In genomic region chr2:121038831-121039230, GRCh38 we compare ENCODE assay signal across 9 cellular contexts.
DNase-seq lines count a peak whose midpoint lies in the region; ATAC-seq, FAIRE-seq and TF ChIP-seq lines count a peak whose summit lies in the region.
"Had no signal": no experiment of that assay in that cellular context is flagged by ENCODE, and none has a peak within 500 bp of the region (broad histone marks: within the 10 kb centered on the region; RNA-seq: fewer than 3 reads in every experiment).

No MANE protein-coding gene starts in this region.

- TF ChIP-seq EP300 in tibial nerve (IDR thresholded peaks at IDR 0.05), result no peak

- WGBS in pancreas, 2 donors, result 13 to 18% methylated on average over 6 of the region's 6 CpGs
- WGBS in tibial nerve, 2 donors, result 56 to 68% methylated on average over 6 of the region's 6 CpGs

- H3K4me3 ChIP-seq in H7 (ENCODE audit: insufficient read depth, low read depth, low read length) (no peak overlapping the region), pancreas (no peak overlapping the region), tibial nerve (no peak overlapping the region)
- H3K4me3 ChIP-seq: ovary had no signal

- peak; percentile 54 to 90 (median 78) for ATAC-seq in pancreas

- TF ChIP-seq CTCF in pancreas (IDR thresholded peaks at IDR 0.05) (no peak), tibial nerve (IDR thresholded peaks at IDR 0.05) (no peak)

- peak; percentile 72 for DNase-seq in H7
- DNase-seq in NCI-H2196 treated with DMSO at 0.1 percent for 48 hours (lab: John Stamatoyannopoulos, UW; ENCODE audit: unreplicated experiment), result peak; percentile 87
- peak; percentile 55 for DNase-seq in astrocyte of the hippocampus (ENCODE audit: low read depth, low spot score)
- peak in 5 of 6 donors; percentile 69 to 87 (median 74) for DNase-seq in pancreas
- no peak for DNase-seq in GOT3 (lab: John Stamatoyannopoulos, UW)
- DNase-seq in posterior cingulate gyrus, result no peak
- DNase-seq in tibial nerve (ENCODE audit: low spot score in 2 of 2), result no peak
- no peak for DNase-seq in NOMO-1 (lab: John Stamatoyannopoulos, UW; ENCODE audit: unreplicated experiment in 2 of 2)
- DNase-seq: ovary had no signal

- H3K36me3 ChIP-seq in H7 (replicated peaks; ENCODE audit: control insufficient read depth, insufficient read depth, low read length), result no peaks in the 10 kb centered on the region
- H3K36me3 ChIP-seq in pancreas, result no peaks in the 10 kb centered on the region
- no peaks in the 10 kb centered on the region for H3K36me3 ChIP-seq in tibial nerve
- H3K36me3 ChIP-seq: ovary had no signal

- no peaks in the 10 kb centered on the region for H3K9me3 ChIP-seq in pancreas
- H3K9me3 ChIP-seq in tibial nerve, result peaks cover 0 to 8% (median 0%) of the 10 kb centered on the region in 4 donors
- H3K9me3 ChIP-seq: ovary had no signal

- peaks cover 8 to 14% (median 13%) of the 10 kb centered on the region in 3 donors for H3K4me1 ChIP-seq in pancreas
- no peaks in the 10 kb centered on the region for H3K4me1 ChIP-seq in tibial nerve

- H3K27ac ChIP-seq in pancreas, result peak overlapping the region in 3 of 4 donors; percentile 18 to 63 (median 49)
- no peak overlapping the region for H3K27ac ChIP-seq in tibial nerve
- H3K27ac ChIP-seq: ovary had no signal

- peaks cover 11% of the 10 kb centered on the region; the same call in 1 of the 2 replicates for H3K27me3 ChIP-seq in H7 (ENCODE audit: control insufficient read depth, insufficient read depth, low read length)
- no peaks in the 10 kb centered on the region for H3K27me3 ChIP-seq in pancreas
- no peaks in the 10 kb centered on the region for H3K27me3 ChIP-seq in tibial nerve
- H3K27me3 ChIP-seq: ovary had no signal

- FAIRE-seq in pancreas (lab: Jason Lieb, UNC), result no peak

- intact Hi-C loops in pancreas (cut with DNase I) (no loop called here), posterior cingulate gyrus (cut with DNase I) (no loop called here)

- TF ChIP-seq POLR2A in tibial nerve (IDR thresholded peaks at IDR 0.05), result no peak

Comparison
In these comparisons a context has a peak if more than half of its experiments do, and no peak if none do; other contexts are left out.
1. DNase-seq: peak in H7 (single experiment), NCI-H2196 treated with DMSO at 0.1 percent for 48 hours (single experiment), astrocyte of the hippocampus (single experiment) and pancreas (5 of 6); none in GOT3 (single experiment), posterior cingulate gyrus (0 of 10), tibial nerve (0 of 2) and NOMO-1 (0 of 2).
2. H3K27ac ChIP-seq: peak in pancreas (3 of 4); none in tibial nerve (0 of 4).